Comparison of ENCODE assay signal across 6 cellular contexts in genomic region chr11:30012346-30012745, GRCh38. TPM values are rescaled to one million over a fixed set of nuclear protein-coding genes. Genes with fewer than 3 reads are reported as not detected.
"Had no signal": no experiment of that assay in that cellular context is flagged by ENCODE, and none has a peak within 500 bp of the region (broad histone marks: within the 10 kb centered on the region; RNA-seq: fewer than 3 reads in every experiment).

No MANE protein-coding gene starts in this region.

- H3K4me3 ChIP-seq: GM23338, K562 had no signal

- H3K4me3 Mint-ChIP-seq: GM23338, H9 had no signal

- H2AFZ ChIP-seq: GM23338 had no signal

- H3K27ac Mint-ChIP-seq: GM23338, H9 had no signal

- H3K4me2 ChIP-seq: GM23338 had no signal

- DNase-seq: H9, HCEC 1CT, IMR-90 had no signal

- H3K9me3 Mint-ChIP-seq: GM23338 had no signal

- ATAC-seq: GM23338, K562 had no signal

RNA-seq across cellular contexts. Expression of gene KCNA4, which starts 4.5 kb away (rescaled TPM):
- total RNA-seq: GM23338, H1, H9, IMR-90, K562 had no signal
- polyA plus RNA-seq: GM23338, H1, IMR-90, K562 had no signal
